In the genomic region with DNA sequence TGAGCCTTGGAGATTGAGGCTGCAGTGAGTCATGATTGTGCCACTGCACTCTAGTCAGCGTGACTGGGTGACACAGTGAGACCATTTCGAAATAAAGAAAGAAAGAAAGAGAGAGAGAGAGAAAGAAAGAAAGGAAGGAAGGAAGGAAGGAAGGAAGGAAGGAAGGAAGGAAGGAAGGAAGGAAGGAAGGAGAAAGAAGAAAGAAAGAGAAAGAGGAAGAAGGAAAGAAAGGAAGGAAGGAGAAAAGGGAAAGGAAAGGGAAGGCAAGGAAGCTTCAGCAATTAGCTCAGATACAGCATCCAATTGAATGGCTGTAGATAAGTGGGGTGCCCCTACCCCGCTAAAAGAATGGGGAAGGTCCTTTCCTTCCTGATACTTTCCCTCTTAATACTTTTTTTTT, we compare ENCODE assay signal across 14 cellular contexts.
"Had no signal": no experiment of that assay in that cellular context is flagged by ENCODE, and none has a peak within 500 bp of the region (broad histone marks: within the 10 kb centered on the region; RNA-seq: fewer than 3 reads in every experiment).

No MANE protein-coding gene starts in this region.

- H3K36me3 ChIP-seq: brain microvascular endothelial cell, right atrium auricular region, tibial artery had no signal

- H3K9me3 Mint-ChIP-seq: activated T-helper 1 cell treated with anti-CD3 and anti-CD28 coated beads, Interleukin-12 subunit alpha, Interleukin-12 subunit beta, Interleukin-2, Interleukin-4 antibody, amounts not matched to agents 30 ng/mL and 10 ng/mL and 1 ng/mL, durations not matched to agents 14 hours and 24 hours and 36 hours; dendritic cell treated with granulocyte-macrophage colony-stimulating factor and Interleukin-4, amounts not matched to agents 40 ng/mL and 50 ng/mL, for 4 days; effector memory CD8-positive, alpha-beta T cell; naive B cell had no signal

- H3K27ac ChIP-seq: brain microvascular endothelial cell, right atrium auricular region, tibial artery had no signal

- DNase-seq: activated CD4-positive, alpha-beta T cell treated with anti-CD3 and anti-CD28 coated beads, Interleukin-2, amount 50 U/mL, for 1 hour; anterior cingulate cortex; brain microvascular endothelial cell; effector memory CD8-positive, alpha-beta T cell; islet precursor cell; naive B cell; stimulated activated CD4-positive, alpha-beta T cell treated with anti-CD3 and anti-CD28 coated beads, Interleukin-15, amount 100 ng/mL, for 24 hours; stimulated activated CD4-positive, alpha-beta T cell treated with anti-CD3 and anti-CD28 coated beads, Interleukin-4, amount 100 ng/mL, for 1 hour; stimulated activated naive CD4-positive, alpha-beta T cell; tibial artery had no signal

- H3K4me3 ChIP-seq: right atrium auricular region, tibial artery had no signal

- H3K27me3 ChIP-seq: brain microvascular endothelial cell, right atrium auricular region, tibial artery had no signal

- H3K9me3 ChIP-seq: right atrium auricular region, tibial artery had no signal

- H3K27ac Mint-ChIP-seq: activated T-helper 1 cell treated with anti-CD3 and anti-CD28 coated beads, Interleukin-12 subunit alpha, Interleukin-12 subunit beta, Interleukin-2, Interleukin-4 antibody, amounts not matched to agents 30 ng/mL and 10 ng/mL and 1 ng/mL, durations not matched to agents 14 hours and 24 hours and 36 hours; dendritic cell treated with granulocyte-macrophage colony-stimulating factor and Interleukin-4, amounts not matched to agents 40 ng/mL and 50 ng/mL, for 4 days; effector memory CD8-positive, alpha-beta T cell had no signal

- H3K4me1 ChIP-seq: right atrium auricular region, tibial artery had no signal

- H3K27me3 Mint-ChIP-seq: dendritic cell treated with granulocyte-macrophage colony-stimulating factor and Interleukin-4, amounts not matched to agents 40 ng/mL and 50 ng/mL, for 4 days had no signal

- ATAC-seq: effector memory CD8-positive, alpha-beta T cell; left lobe of liver had no signal

- H3K4me3 Mint-ChIP-seq: activated T-helper 1 cell treated with anti-CD3 and anti-CD28 coated beads, Interleukin-12 subunit alpha, Interleukin-12 subunit beta, Interleukin-2, Interleukin-4 antibody, amounts not matched to agents 30 ng/mL and 10 ng/mL and 1 ng/mL, durations not matched to agents 14 hours and 24 hours and 36 hours; dendritic cell treated with granulocyte-macrophage colony-stimulating factor and Interleukin-4, amounts not matched to agents 40 ng/mL and 50 ng/mL, for 4 days; effector memory CD8-positive, alpha-beta T cell; naive B cell had no signal

- H3K36me3 Mint-ChIP-seq: naive B cell had no signal
